1 cellular context compared by ENCODE assay signal in genomic region chr7:1873857-1874521, GRCh38.
TF ChIP-seq lines count a peak whose summit lies in the region.

No MANE protein-coding gene starts in this region.

TF ChIP-seq in HepG2, 621 proteins besides CTCF, POLR2A, EP300 and RAD21 (continued from another document):
- no peak; the same call in 1 of the 2 replicates for TF ChIP-seq ZNF687 (CRISPR knock-in tag; IDR thresholded peaks at IDR 0.05)
- 0 out of 2 replicates have a peak, but pooled peaks have one; percentile 27 for TF ChIP-seq NRL (CRISPR knock-in tag; IDR thresholded peaks at IDR 0.05; ENCODE audit: borderline replicate concordance)
- TF ChIP-seq GRHL1 (CRISPR knock-in tag; conservative IDR thresholded peaks at IDR 0.05): no peak
- TF ChIP-seq GABPB1 (CRISPR knock-in tag; IDR thresholded peaks at IDR 0.05): 0 out of 2 replicates have a peak, but pooled peaks have one; percentile 8
- peak; percentile 82; the same call in 1 of the 2 replicates for TF ChIP-seq ZBTB38 (CRISPR knock-in tag; IDR thresholded peaks at IDR 0.05)
- TF ChIP-seq ZNF580 (CRISPR knock-in tag; IDR thresholded peaks at IDR 0.05; ENCODE audit: borderline replicate concordance, low read depth): no peak
